ENCODE assay signal across 8 cellular contexts in the genomic region with DNA sequence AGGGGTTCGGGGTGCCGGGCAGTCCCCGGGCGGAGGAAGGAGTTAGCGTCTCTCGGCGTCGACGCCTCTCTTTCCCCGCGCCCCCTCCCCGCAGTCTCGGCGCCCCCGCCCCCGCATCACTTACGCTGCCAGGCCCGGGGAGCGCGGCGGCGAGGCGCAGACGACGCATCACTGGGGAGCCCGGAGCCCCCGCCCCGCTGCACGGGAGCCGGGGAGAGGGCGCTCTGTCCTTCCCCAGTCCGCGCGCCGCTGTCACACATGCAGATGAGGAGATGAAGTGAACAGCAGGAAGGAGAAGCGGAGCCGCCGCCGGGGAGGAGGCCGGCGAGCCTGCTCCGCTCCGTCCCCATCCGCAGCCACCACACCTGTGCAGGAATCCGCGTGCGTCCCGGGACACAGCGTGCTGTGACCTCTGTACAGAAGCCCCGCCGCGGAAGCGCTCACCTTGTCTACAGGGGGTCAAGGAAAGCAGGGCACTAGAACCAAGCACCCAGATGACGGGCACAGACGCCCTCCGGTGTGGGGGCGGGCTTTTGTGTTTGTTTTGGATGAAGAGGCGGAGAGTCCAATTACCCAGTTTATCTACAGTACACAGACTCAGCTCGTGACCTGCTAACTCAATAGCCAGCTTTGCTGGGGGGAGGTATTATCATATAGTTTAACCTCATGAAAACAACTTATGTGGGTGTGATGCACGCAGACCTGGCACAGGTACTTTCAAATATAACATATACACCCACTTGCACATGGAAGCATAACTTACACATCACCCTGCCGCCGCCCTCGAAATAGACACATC. TPM values are rescaled to one million over a fixed set of nuclear protein-coding genes. Genes with fewer than 3 reads are reported as not detected.
DNase-seq lines count a peak whose midpoint lies in the region; TF ChIP-seq lines count a peak whose summit lies in the region.

No MANE protein-coding gene starts in this region.

- TF ChIP-seq POLR2A in suprapubic skin (IDR thresholded peaks at IDR 0.05): no peak

- peak; percentile 34 for DNase-seq in DMS153 treated with DMSO at 0.1 percent for 48 hours (lab: John Stamatoyannopoulos, UW; ENCODE audit: unreplicated experiment)
- no peak for DNase-seq in DMS153 (lab: John Stamatoyannopoulos, UW)
- DNase-seq in activated CD4-positive, alpha-beta T cell treated with anti-CD3 and anti-CD28 coated beads, Interleukin-2, amount 50 U/mL, for 48 hours: peak; percentile 48 to 49
- DNase-seq in effector CD4-positive, alpha-beta T cell: peak; percentile 18
- no peak for DNase-seq in suprapubic skin (ENCODE audit: low spot score in 2 of 2)
- no peak for DNase-seq in GM03348 (ENCODE audit: low spot score)
- no peak for DNase-seq in SKM-1 (lab: John Stamatoyannopoulos, UW; ENCODE audit: unreplicated experiment)

- H3K4me3 ChIP-seq in muscle layer of duodenum (ENCODE audit: low read depth in 1 of 2, low read length in 2 of 2): peak overlapping the region; percentile 15 to 59
- H3K4me3 ChIP-seq in suprapubic skin: peak overlapping the region; percentile 44

- H3K36me3 ChIP-seq in muscle layer of duodenum (ENCODE audit: control insufficient read depth in 1 of 2, insufficient read depth in 2 of 2, low read length in 2 of 2) (no peaks in the 10 kb centered on the region), suprapubic skin (no peaks in the 10 kb centered on the region)

- no peak overlapping the region for H3K27ac ChIP-seq in muscle layer of duodenum (ENCODE audit: low read length)
- no peak overlapping the region for H3K27ac ChIP-seq in suprapubic skin

- WGBS in suprapubic skin: 37% methylated on average over 9 of the region's 63 CpGs

- no peak for TF ChIP-seq EP300 in suprapubic skin (IDR thresholded peaks at IDR 0.05)

- H3K9me3 ChIP-seq in muscle layer of duodenum (ENCODE audit: control insufficient read depth in 1 of 2, low read length in 2 of 2): no peaks in the 10 kb centered on the region
- no peaks in the 10 kb centered on the region for H3K9me3 ChIP-seq in suprapubic skin

- H3K4me1 ChIP-seq in muscle layer of duodenum (ENCODE audit: control insufficient read depth in 1 of 2, insufficient read depth in 2 of 2, low read length in 2 of 2): peaks cover 0 to 14% of the 10 kb centered on the region in 2 donors
- peaks cover 21% of the 10 kb centered on the region for H3K4me1 ChIP-seq in suprapubic skin

- no peak for TF ChIP-seq CTCF in suprapubic skin (IDR thresholded peaks at IDR 0.05)

- H3K27me3 ChIP-seq in muscle layer of duodenum (ENCODE audit: low read depth, low read length) (peaks cover 20% of the 10 kb centered on the region), suprapubic skin (peaks cover 54% of the 10 kb centered on the region)

RNA-seq across cellular contexts. Expression of gene KLHDC8A, which starts 12.5 kb away (rescaled TPM):
- total RNA-seq in suprapubic skin: 1 to 10 TPM in 1 of 4 donors, under 1 TPM in 2, not detected in 1; 0.30 to 3.5 (median 0.62) TPM

RNA-seq across cellular contexts. Expression of gene NUAK2, which starts 22.7 kb away (rescaled TPM):
- 10 to 100 TPM; 16.2 to 41.2 (median 30.2) TPM for total RNA-seq in suprapubic skin

Comparison
In these comparisons a context has a peak if more than half of its experiments do, and no peak if none do; other contexts are left out.
1. DNase-seq: peak in DMS153 treated with DMSO at 0.1 percent for 48 hours (single experiment), activated CD4-positive, alpha-beta T cell treated with anti-CD3 and anti-CD28 coated beads, Interleukin-2, amount 50 U/mL, for 48 hours (2 of 2) and effector CD4-positive, alpha-beta T cell (single experiment); none in DMS153 (single experiment), suprapubic skin (0 of 2), GM03348 (single experiment) and SKM-1 (single experiment).